ENCODE assay signal across 23 cellular contexts in genomic region chr5:7181841-7182240, GRCh38.
DNase-seq lines count a peak whose midpoint lies in the region; ATAC-seq, FAIRE-seq and TF ChIP-seq lines count a peak whose summit lies in the region.
"Had no signal": no experiment of that assay in that cellular context is flagged by ENCODE, and none has a peak within 500 bp of the region (broad histone marks: within the 10 kb centered on the region; RNA-seq: fewer than 3 reads in every experiment).

No MANE protein-coding gene starts in this region.

- no peak for FAIRE-seq in HepG2 (lab: Jason Lieb, UNC)
- FAIRE-seq: GM12878 had no signal

- no TSS peak for BruUV-seq in HepG2 (replicated peaks; lab: Mats Ljungman, UMichigan)

- H3K27ac ChIP-seq in liver (ENCODE audit: low read depth in 1 of 2, low read length in 2 of 2) = no peak overlapping the region
- no peak overlapping the region for H3K27ac ChIP-seq in HepG2 (ENCODE audit: extremely low read length, insufficient read depth, low read length)
- H3K27ac ChIP-seq in VCaP = peak overlapping the region; percentile 59
- no peak overlapping the region for H3K27ac ChIP-seq in SK-N-SH (ENCODE audit: low read depth in 2 of 2, low read length in 1 of 2)
- H3K27ac ChIP-seq: BLaER1, KMS-11, SJSA1 had no signal

- no peak for ATAC-seq in HepG2
- ATAC-seq in mucosa of descending colon = peak; percentile 94
- no peak for ATAC-seq in HG03521 (IDR thresholded peaks at IDR 0.05; ENCODE audit: unreplicated experiment)
- ATAC-seq: GM12878 had no signal

- intact Hi-C loops in HepG2 (cut with micrococcal nuclease; ENCODE audit: unreplicated experiment) (no loop called here), mucosa of descending colon (cut with DNase I, micrococcal nuclease) (no loop called here)

- peaks cover 8% of the 10 kb centered on the region for H3K4me1 Mint-ChIP-seq in type B pancreatic cell (ENCODE audit: unreplicated experiment)
- H3K4me1 Mint-ChIP-seq: CD4-positive, alpha-beta memory T cell had no signal

- TF ChIP-seq RAD21 in liver (IDR thresholded peaks at IDR 0.05) (peak in 1 of 2 donors; percentile 47), HepG2 (CRISPR knock-in tag; IDR thresholded peaks at IDR 0.05) (no peak), SK-N-SH (IDR thresholded peaks at IDR 0.05; ENCODE audit: low read length) (no peak)

- no peaks in the 10 kb centered on the region for H3F3A ChIP-seq in SK-N-SH (replicated peaks; ENCODE audit: insufficient read depth)

- CTCF ChIA-PET in HepG2 (lab: Yijun Ruan, JAX; ENCODE audit: low intra/inter-chr PET ratio, low total read pairs) = no interaction called here
- CTCF ChIA-PET in SK-N-SH (lab: Yijun Ruan, JAX) = interaction anchor here (0.6 kb wide), 1 partner anchor 82 kb away, joined by 3 read pairs; no protein-coding TSS in a partner anchor

- peak overlapping the region; percentile 39 for H3K4me3 Mint-ChIP-seq in type B pancreatic cell
- H3K4me3 Mint-ChIP-seq: CD4-positive, alpha-beta memory T cell had no signal

- H3K9me3 Mint-ChIP-seq in type B pancreatic cell = no peaks in the 10 kb centered on the region

- in situ Hi-C loops in HepG2 (cut with HindIII; ENCODE audit: extremely low pct_ligation_motif_present, low pct_unique_long_range_greater_than_20kb) = no loop called here

- TF ChIP-seq EP300 in HepG2 (IDR thresholded peaks at IDR 0.05; ENCODE audit: low read depth in 2 of 2, low read length in 2 of 2) (no peak), HepG2 (CRISPR knock-in tag; IDR thresholded peaks at IDR 0.05; ENCODE audit: borderline replicate concordance) (no peak), SK-N-SH (IDR thresholded peaks at IDR 0.05; ENCODE audit: borderline replicate concordance in 1 of 2, low read depth in 1 of 2, low read length in 1 of 2) (no peak)

- H3K4me2 ChIP-seq in HepG2 (ENCODE audit: low read depth, low read length) (no peak overlapping the region), SK-N-SH (no peak overlapping the region)
- H3K4me2 ChIP-seq: BLaER1, KMS-11 had no signal

- TF ChIP-seq CTCF in liver (IDR thresholded peaks at IDR 0.05; ENCODE audit: low read depth, low read length, missing input control) (no peak), HepG2 (CRISPR knock-in tag; IDR thresholded peaks at IDR 0.05) (no peak), VCaP (conservative IDR thresholded peaks at IDR 0.05) (no peak), mucosa of descending colon (IDR thresholded peaks at IDR 0.05) (no peak), type B pancreatic cell (conservative IDR thresholded peaks at IDR 0.05) (no peak), SK-N-SH (IDR thresholded peaks at IDR 0.05) (no peak)

- 17% methylated on average over 2 of the region's 2 CpGs for WGBS in liver
- WGBS in HepG2 (ENCODE audit: low lambda C conversion rate) = 0% methylated on average over 2 of the region's 2 CpGs
- WGBS in SK-N-SH (ENCODE audit: low lambda C conversion rate) = under 1% methylated on average over 2 of the region's 2 CpGs

- no peaks in the 10 kb centered on the region for H3K9me3 ChIP-seq in liver (ENCODE audit: control insufficient read depth in 4 of 4, low read length in 3 of 4)
- H3K9me3 ChIP-seq in HepG2 (ENCODE audit: low read length) = no peaks in the 10 kb centered on the region
- H3K9me3 ChIP-seq in mucosa of descending colon = no peaks in the 10 kb centered on the region
- no peaks in the 10 kb centered on the region for H3K9me3 ChIP-seq in SK-N-SH
- H3K9me3 ChIP-seq: BLaER1, Peyer's patch had no signal

- H3K36me3 ChIP-seq in liver (ENCODE audit: control insufficient read depth in 4 of 4, insufficient read depth in 3 of 4, low read depth in 1 of 4, low read length in 3 of 4) (no peaks in the 10 kb centered on the region), HepG2 (replicated peaks in 1 of 2; ENCODE audit: control insufficient read depth in 1 of 2, insufficient read depth in 2 of 2, low read length in 2 of 2) (no peaks in the 10 kb centered on the region), mucosa of descending colon (ENCODE audit: low read depth) (no peaks in the 10 kb centered on the region), SK-N-SH (replicated peaks in 1 of 2; ENCODE audit: control insufficient read depth in 1 of 2, insufficient read depth in 2 of 2, low read length in 1 of 2) (no peaks in the 10 kb centered on the region)
- H3K36me3 ChIP-seq: BLaER1, Peyer's patch, SJSA1 had no signal

- no peak for DNase-seq in HepG2 (ENCODE audit: low spot score)
- DNase-seq in mucosa of descending colon = peak in 1 of 3 donors; percentile 54
- no peak for DNase-seq in type B pancreatic cell (ENCODE audit: extremely low spot score, unreplicated experiment)
- DNase-seq in SK-N-SH = no peak
- no peak for DNase-seq in anterior cingulate cortex (lab: John Stamatoyannopoulos, UW)
- DNase-seq: CD4-positive, alpha-beta memory T cell; DMS53; EL; GOT3; MV-4-11; NCI-H1694; NCI-H2081 treated with DMSO at 0.1 percent for 48 hours; NCI-H345; NCI-H524 treated with DMSO at 0.1 percent for 48 hours; NK-92 treated with Interleukin-12 subunit alpha and Interleukin-12 subunit beta, amount 100 ng/mL, for 24 hours had no signal

- no peak for TF ChIP-seq POLR2A in HepG2 (IDR thresholded peaks at IDR 0.05; ENCODE audit: insufficient read depth in 1 of 2, low read depth in 2 of 2, low read length in 2 of 2)

- no peaks in the 10 kb centered on the region for H3K27me3 Mint-ChIP-seq in type B pancreatic cell
- H3K27me3 Mint-ChIP-seq: CD4-positive, alpha-beta memory T cell had no signal

- H4K20me1 ChIP-seq in HepG2 (ENCODE audit: insufficient read depth, low read length) (no peaks in the 10 kb centered on the region), SK-N-SH (ENCODE audit: insufficient read depth) (no peaks in the 10 kb centered on the region)
- H4K20me1 ChIP-seq: BLaER1 had no signal

- H3K4me1 ChIP-seq in liver (ENCODE audit: control insufficient read depth in 4 of 4, insufficient read depth in 4 of 4, low read length in 3 of 4) (peaks cover 3 to 9% (median 5%) of the 10 kb centered on the region in 4 donors), HepG2 (ENCODE audit: insufficient read depth, low read length) (no peaks in the 10 kb centered on the region), mucosa of descending colon (ENCODE audit: low read depth) (peaks cover 6% of the 10 kb centered on the region), SK-N-SH (ENCODE audit: control insufficient read depth in 1 of 2, insufficient read depth in 2 of 2, low read depth in 1 of 2, low read length in 1 of 2) (no peaks in the 10 kb centered on the region)
- H3K4me1 ChIP-seq: BLaER1, SJSA1 had no signal

- H3K79me2 ChIP-seq in HepG2 (ENCODE audit: insufficient read depth, low read length) (no peaks in the 10 kb centered on the region), SK-N-SH (ENCODE audit: insufficient read depth) (no peaks in the 10 kb centered on the region)

- H3K9ac ChIP-seq in liver (ENCODE audit: low read depth in 1 of 2, low read length in 2 of 2) = no peak overlapping the region
- no peak overlapping the region for H3K9ac ChIP-seq in HepG2 (ENCODE audit: insufficient read depth, low read depth, low read length)
- H3K9ac ChIP-seq in SK-N-SH = no peak overlapping the region
- H3K9ac ChIP-seq: BLaER1, KMS-11 had no signal

- POLR2A ChIA-PET in HepG2 (lab: Yijun Ruan, JAX) = no interaction called here
- POLR2A ChIA-PET in SK-N-SH (lab: Yijun Ruan, JAX) = no interaction called here

- H3K9me2 ChIP-seq in SK-N-SH = no peaks in the 10 kb centered on the region

- no peaks in the 10 kb centered on the region for H3K36me3 Mint-ChIP-seq in type B pancreatic cell
- H3K36me3 Mint-ChIP-seq: CD4-positive, alpha-beta memory T cell had no signal

- no peak overlapping the region for H3K27ac Mint-ChIP-seq in type B pancreatic cell
- H3K27ac Mint-ChIP-seq: CD4-positive, alpha-beta memory T cell had no signal

- H3K4me3 ChIP-seq in liver (ENCODE audit: low read depth in 1 of 3, low read length in 3 of 3) (no peak overlapping the region), HepG2 (replicated peaks in 1 of 3; ENCODE audit: insufficient read depth in 1 of 3, low read depth in 2 of 3, low read length in 3 of 3) (no peak overlapping the region), mucosa of descending colon (no peak overlapping the region), SK-N-SH (ENCODE audit: low read depth in 2 of 2, low read length in 1 of 2) (no peak overlapping the region)
- H3K4me3 ChIP-seq: BLaER1, GM12878, Peyer's patch, SJSA1 had no signal

- H2AFZ ChIP-seq in HepG2 (ENCODE audit: low read length) = no peak overlapping the region
- H2AFZ ChIP-seq in SK-N-SH (ENCODE audit: low read depth) = no peak overlapping the region

- H3K27me3 ChIP-seq in liver (ENCODE audit: control insufficient read depth in 4 of 4, insufficient read depth in 4 of 4, low read length in 3 of 4) = no peaks in the 10 kb centered on the region
- no peaks in the 10 kb centered on the region for H3K27me3 ChIP-seq in HepG2 (ENCODE audit: control insufficient read depth in 1 of 2, insufficient read depth in 2 of 2, low read length in 2 of 2)
- no peaks in the 10 kb centered on the region for H3K27me3 ChIP-seq in SK-N-SH (ENCODE audit: insufficient read depth)
- H3K27me3 ChIP-seq: BLaER1, Peyer's patch, SJSA1 had no signal

TF ChIP-seq in liver, 16 proteins besides CTCF, POLR2A, EP300 and RAD21 (continues in another document):
- TF ChIP-seq EGR1 (IDR thresholded peaks at IDR 0.05; ENCODE audit: low read depth in 2 of 2) (no peak), FOXA2 (IDR thresholded peaks at IDR 0.05) (peak; percentile 59), NR2F2 (IDR thresholded peaks at IDR 0.05) (peak; percentile 14), TAF1 (conservative IDR thresholded peaks at IDR 0.05) (no peak), FOXA1 (IDR thresholded peaks at IDR 0.05) (peak; percentile 19), HNF4A (conservative IDR thresholded peaks at IDR 0.05) (peak; percentile 94 to 95)

TF ChIP-seq in HepG2, 621 proteins besides CTCF, POLR2A, EP300 and RAD21 (continues in another document):
- TF ChIP-seq SRSF1 (optimal IDR thresholded peaks at IDR 0.05; ENCODE audit: low read depth, low read length) = no peak
- TF ChIP-seq KLF9 (CRISPR knock-in tag; IDR thresholded peaks at IDR 0.05; ENCODE audit: low read depth) = no peak
- TF ChIP-seq NFE2 (CRISPR knock-in tag; IDR thresholded peaks at IDR 0.05) = no peak
- no peak for TF ChIP-seq TCF12 (IDR thresholded peaks at IDR 0.05)
- no peak for TF ChIP-seq TCF12 (CRISPR knock-in tag; IDR thresholded peaks at IDR 0.05)
- no peak for TF ChIP-seq POLR2G (IDR thresholded peaks at IDR 0.05; ENCODE audit: low read depth, low read length)

TF ChIP-seq in SK-N-SH, 30 proteins besides CTCF, POLR2A, EP300 and RAD21 (continues in another document):
- TF ChIP-seq RFX5 (IDR thresholded peaks at IDR 0.05; ENCODE audit: low read length) = no peak
- no peak for TF ChIP-seq PBX3 (IDR thresholded peaks at IDR 0.05)
